Comparison of ENCODE assay signal across 25 cellular contexts in the genomic region with DNA sequence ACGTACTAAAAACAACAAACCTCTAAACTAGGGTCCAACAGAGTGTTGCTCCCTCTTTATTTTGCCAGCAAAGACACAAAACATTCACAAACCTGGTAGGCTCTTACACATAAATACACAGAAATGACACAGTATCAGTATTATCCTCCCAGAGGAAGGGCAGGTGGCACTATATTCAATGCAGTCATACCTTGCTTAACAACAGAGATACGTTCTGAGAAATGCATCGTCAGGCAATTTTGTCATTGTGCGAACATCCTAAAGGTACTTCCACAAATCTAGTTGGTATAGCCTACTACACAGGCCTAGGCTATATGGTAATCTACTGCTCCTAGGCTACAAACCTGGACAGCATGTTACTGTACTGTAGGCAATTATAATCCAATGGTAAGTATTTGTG. TPM values are rescaled to one million over a fixed set of nuclear protein-coding genes. Genes with fewer than 3 reads are reported as not detected.
DNase-seq lines count a peak whose midpoint lies in the region; ATAC-seq, FAIRE-seq and TF ChIP-seq lines count a peak whose summit lies in the region.
"Had no signal": no experiment of that assay in that cellular context is flagged by ENCODE, and none has a peak within 500 bp of the region (broad histone marks: within the 10 kb centered on the region; RNA-seq: fewer than 3 reads in every experiment).

No MANE protein-coding gene starts in this region.

- no peaks in the 10 kb centered on the region for H3K9me2 ChIP-seq in Karpas-422 (replicated peaks; ENCODE audit: insufficient read depth, low read length)
- H3K9me2 ChIP-seq: SK-N-SH had no signal

- no peak overlapping the region for H3K9ac ChIP-seq in Karpas-422 (ENCODE audit: low read length)
- H3K9ac ChIP-seq: SK-N-SH had no signal

- no peaks in the 10 kb centered on the region for H3K9me3 Mint-ChIP-seq in activated CD4-positive, alpha-beta T cell treated with anti-CD3 and anti-CD28 coated beads for 36 hours (ENCODE audit: low read depth)
- H3K9me3 Mint-ChIP-seq in CD4-positive, alpha-beta T cell: no peaks in the 10 kb centered on the region
- H3K9me3 Mint-ChIP-seq in activated CD4-positive, alpha-beta memory T cell treated with anti-CD3 and anti-CD28 coated beads, Interleukin-2, amount 10 ng/mL, durations not matched to agents 7 days and 5 days: no peaks in the 10 kb centered on the region
- no peaks in the 10 kb centered on the region for H3K9me3 Mint-ChIP-seq in effector memory CD8-positive, alpha-beta T cell

- H3K9me3 ChIP-seq in CD4-positive, alpha-beta T cell (ENCODE audit: control insufficient read depth, low read length): no peaks in the 10 kb centered on the region
- no peaks in the 10 kb centered on the region for H3K9me3 ChIP-seq in pancreas
- no peaks in the 10 kb centered on the region for H3K9me3 ChIP-seq in Karpas-422 (ENCODE audit: low read length)
- H3K9me3 ChIP-seq: lower lobe of right lung, right atrium auricular region, SK-N-SH had no signal

- no peaks in the 10 kb centered on the region for H3K27me3 Mint-ChIP-seq in activated CD4-positive, alpha-beta T cell treated with anti-CD3 and anti-CD28 coated beads for 36 hours
- H3K27me3 Mint-ChIP-seq in CD4-positive, alpha-beta T cell: no peaks in the 10 kb centered on the region
- H3K27me3 Mint-ChIP-seq in activated CD4-positive, alpha-beta memory T cell treated with anti-CD3 and anti-CD28 coated beads, Interleukin-2, amount 10 ng/mL, durations not matched to agents 7 days and 5 days: no peaks in the 10 kb centered on the region
- H3K27me3 Mint-ChIP-seq in effector memory CD8-positive, alpha-beta T cell: no peaks in the 10 kb centered on the region
- H3K27me3 Mint-ChIP-seq: B cell had no signal

- H3K4me3 ChIP-seq in pancreas: no peak overlapping the region
- no peak overlapping the region for H3K4me3 ChIP-seq in Karpas-422 (ENCODE audit: low read length)
- H3K4me3 ChIP-seq: dorsolateral prefrontal cortex, lower lobe of right lung, right atrium auricular region had no signal

- no peak overlapping the region for H3K27ac ChIP-seq in CD4-positive, alpha-beta T cell (ENCODE audit: low read depth, low read length)
- H3K27ac ChIP-seq in pancreas: no peak overlapping the region
- H3K27ac ChIP-seq in Karpas-422 (ENCODE audit: low read length): no peak overlapping the region
- H3K27ac ChIP-seq: lower lobe of right lung, right atrium auricular region had no signal

- peak overlapping the region; percentile 29 for H3K4me3 Mint-ChIP-seq in activated CD4-positive, alpha-beta T cell treated with anti-CD3 and anti-CD28 coated beads for 36 hours
- peak overlapping the region; percentile 68 for H3K4me3 Mint-ChIP-seq in CD4-positive, alpha-beta T cell
- peak overlapping the region; percentile 40 for H3K4me3 Mint-ChIP-seq in activated CD4-positive, alpha-beta memory T cell treated with anti-CD3 and anti-CD28 coated beads, Interleukin-2, amount 10 ng/mL, durations not matched to agents 7 days and 5 days
- H3K4me3 Mint-ChIP-seq in effector memory CD8-positive, alpha-beta T cell: peak overlapping the region; percentile 83 to 84

- 81 to 85% methylated on average over 4 of the region's 4 CpGs for WGBS in pancreas, 2 donors

- POLR2A ChIA-PET in activated CD4-positive, alpha-beta T cell treated with anti-CD3 and anti-CD28 coated beads for 36 hours (lab: Charles Lee): no interaction called here
- POLR2A ChIA-PET in CD4-positive, alpha-beta T cell (lab: Charles Lee): interaction anchor here (5.1 kb wide), 1 partner anchor 9 kb away, joined by 45 read pairs; the partner anchor contains the start of gene ZBTB2
- POLR2A ChIA-PET in activated CD4-positive, alpha-beta memory T cell treated with anti-CD3 and anti-CD28 coated beads, Interleukin-2, amount 10 ng/mL, durations not matched to agents 7 days and 5 days (lab: Charles Lee): interaction anchor here (1.0 to 12.5 kb wide), 2 partner anchors 11 to 25 kb away, joined by 3 to 247 read pairs; partner anchors contain the start of gene ZBTB2

- no peak for FAIRE-seq in pancreas (lab: Jason Lieb, UNC)
- FAIRE-seq: frontal cortex, keratinocyte, urothelium cell line had no signal

- DNase-seq in activated CD4-positive, alpha-beta T cell treated with anti-CD3 and anti-CD28 coated beads for 36 hours: peak; percentile 30
- no peak for DNase-seq in activated CD4-positive, alpha-beta T cell treated with anti-CD3 and anti-CD28 coated beads for 48 hours
- no peak for DNase-seq in CD4-positive, alpha-beta T cell
- no peak for DNase-seq in activated CD4-positive, alpha-beta memory T cell treated with anti-CD3 and anti-CD28 coated beads, Interleukin-2, amount 10 ng/mL, durations not matched to agents 7 days and 5 days
- DNase-seq in effector memory CD8-positive, alpha-beta T cell: no peak
- DNase-seq in pancreas (no peak), Karpas-422 (no peak)
- DNase-seq in effector CD4-positive, alpha-beta T cell: no peak
- DNase-seq: 8988T; amygdala; caudate nucleus; dorsolateral prefrontal cortex; lower lobe of right lung; NCI-H2081 treated with DMSO at 0.1 percent for 48 hours; NCI-H510A; SK-N-SH; stimulated activated CD8-positive, alpha-beta memory T cell treated with anti-CD3 and anti-CD28 coated beads, Interleukin-4, amount 100 ng/mL, for 48 hours; substantia nigra; T1000 had no signal

- H3K4me1 ChIP-seq in pancreas (peaks cover 0 to 6% (median 0%) of the 10 kb centered on the region in 3 donors), Karpas-422 (ENCODE audit: low read length) (peaks cover 48% of the 10 kb centered on the region)

- peak; percentile 65 for ATAC-seq in activated CD4-positive, alpha-beta T cell treated with anti-CD3 and anti-CD28 coated beads for 36 hours
- no peak for ATAC-seq in CD4-positive, alpha-beta T cell (ENCODE audit: poor library complexity)
- ATAC-seq in effector memory CD8-positive, alpha-beta T cell (replicated peaks): no peak
- ATAC-seq in pancreas: no peak
- ATAC-seq: HCT116, lower lobe of right lung had no signal

- intact Hi-C loops in activated CD4-positive, alpha-beta T cell treated with anti-CD3 and anti-CD28 coated beads for 36 hours (cut with DNase I, micrococcal nuclease): no loop called here
- intact Hi-C loops in CD4-positive, alpha-beta T cell (cut with DNase I, micrococcal nuclease): loop anchor here in 1 of 2 experiments (10.0 kb wide), 3 partner anchors 793 to 1837 kb away; partner anchors contain the start of genes FBXO5 and PPIL4
- intact Hi-C loops in pancreas (cut with DNase I): no loop called here

- peaks cover 49% of the 10 kb centered on the region for H4K20me1 ChIP-seq in Karpas-422 (ENCODE audit: insufficient read depth, low read depth, low read length)

- peaks cover 21% of the 10 kb centered on the region for H3K36me3 Mint-ChIP-seq in activated CD4-positive, alpha-beta T cell treated with anti-CD3 and anti-CD28 coated beads for 36 hours (ENCODE audit: low read depth)
- H3K36me3 Mint-ChIP-seq in CD4-positive, alpha-beta T cell (ENCODE audit: low read depth): peaks cover 9% of the 10 kb centered on the region
- H3K36me3 Mint-ChIP-seq in activated CD4-positive, alpha-beta memory T cell treated with anti-CD3 and anti-CD28 coated beads, Interleukin-2, amount 10 ng/mL, durations not matched to agents 7 days and 5 days (ENCODE audit: low read depth): peaks cover 28% of the 10 kb centered on the region
- peaks cover 23% of the 10 kb centered on the region for H3K36me3 Mint-ChIP-seq in effector memory CD8-positive, alpha-beta T cell (ENCODE audit: insufficient read depth)

- no peak overlapping the region for H2AFZ ChIP-seq in Karpas-422 (ENCODE audit: low read length)

- H3K4me1 Mint-ChIP-seq in activated CD4-positive, alpha-beta T cell treated with anti-CD3 and anti-CD28 coated beads for 36 hours: peaks cover 63% of the 10 kb centered on the region
- H3K4me1 Mint-ChIP-seq in CD4-positive, alpha-beta T cell (ENCODE audit: low read depth): peaks cover 70% of the 10 kb centered on the region
- peaks cover 72% of the 10 kb centered on the region for H3K4me1 Mint-ChIP-seq in activated CD4-positive, alpha-beta memory T cell treated with anti-CD3 and anti-CD28 coated beads, Interleukin-2, amount 10 ng/mL, durations not matched to agents 7 days and 5 days
- H3K4me1 Mint-ChIP-seq in effector memory CD8-positive, alpha-beta T cell (ENCODE audit: low read depth in 2 of 2): peaks cover 47 to 54% of the 10 kb centered on the region in 2 donors

- H3K79me2 ChIP-seq in Karpas-422 (ENCODE audit: low read length): peaks cover 78% of the 10 kb centered on the region

- H3K36me3 ChIP-seq in pancreas (no peaks in the 10 kb centered on the region), Karpas-422 (ENCODE audit: insufficient read depth, low read length) (peaks cover 11% of the 10 kb centered on the region; the same call in 1 of the 2 replicates)
- H3K36me3 ChIP-seq: lower lobe of right lung, right atrium auricular region had no signal

- H3K27ac Mint-ChIP-seq in activated CD4-positive, alpha-beta T cell treated with anti-CD3 and anti-CD28 coated beads for 36 hours: peak overlapping the region; percentile 99
- H3K27ac Mint-ChIP-seq in CD4-positive, alpha-beta T cell: peak overlapping the region; percentile 93
- peak overlapping the region; percentile 96 for H3K27ac Mint-ChIP-seq in activated CD4-positive, alpha-beta memory T cell treated with anti-CD3 and anti-CD28 coated beads, Interleukin-2, amount 10 ng/mL, durations not matched to agents 7 days and 5 days
- peak overlapping the region; percentile 92 to 97 for H3K27ac Mint-ChIP-seq in effector memory CD8-positive, alpha-beta T cell

- H3K4me2 ChIP-seq in Karpas-422 (ENCODE audit: low read depth, low read length, poor library complexity, severe bottlenecking): no peak overlapping the region
- H3K4me2 ChIP-seq: SK-N-SH had no signal

- no peak for TF ChIP-seq CTCF in CD4-positive, alpha-beta T cell (IDR thresholded peaks at IDR 0.05)
- no peak for TF ChIP-seq CTCF in pancreas (IDR thresholded peaks at IDR 0.05)

- CTCF ChIA-PET in activated CD4-positive, alpha-beta T cell treated with anti-CD3 and anti-CD28 coated beads for 36 hours (lab: Charles Lee): no interaction called here
- CTCF ChIA-PET in CD4-positive, alpha-beta T cell (lab: Charles Lee): interaction anchor here (0.6 kb wide), 1 partner anchor 94 kb away, joined by 3 read pairs; no protein-coding TSS in a partner anchor
- CTCF ChIA-PET in activated CD4-positive, alpha-beta memory T cell treated with anti-CD3 and anti-CD28 coated beads, Interleukin-2, amount 10 ng/mL, durations not matched to agents 7 days and 5 days (lab: Charles Lee): no interaction called here

- no peaks in the 10 kb centered on the region for H3K27me3 ChIP-seq in CD4-positive, alpha-beta T cell (ENCODE audit: control insufficient read depth, insufficient read depth, low read length)
- H3K27me3 ChIP-seq in pancreas (no peaks in the 10 kb centered on the region), Karpas-422 (ENCODE audit: low read length) (no peaks in the 10 kb centered on the region)
- H3K27me3 ChIP-seq: dorsolateral prefrontal cortex, right atrium auricular region had no signal

RNA-seq across cellular contexts. Expression of gene ZBTB2, which starts 9.6 kb away (rescaled TPM):
- total RNA-seq in activated CD4-positive, alpha-beta T cell treated with anti-CD3 and anti-CD28 coated beads for 36 hours: 10 to 100 TPM; 17.1 to 19.3 TPM
- total RNA-seq in CD4-positive, alpha-beta T cell: 10 to 100 TPM; 18.6 to 19.1 TPM
- total RNA-seq in activated CD4-positive, alpha-beta memory T cell treated with anti-CD3 and anti-CD28 coated beads, Interleukin-2, amount 10 ng/mL, durations not matched to agents 7 days and 5 days: 10 to 100 TPM; 23.5 to 23.8 TPM
- 1 to 10 TPM; 3.2 to 6.6 (median 4.3) TPM for total RNA-seq in pancreas
- 1 to 10 TPM; 3.1 to 4.8 TPM for polyA plus RNA-seq in pancreas
- total RNA-seq in Karpas-422 (2014; rRNA removed; shearing (Covaris generic); ENCODE audit: low replicate concordance): 22.1 and 27.4 TPM in 2 replicates

Comparison
In these comparisons a context has a peak if more than half of its experiments do, and no peak if none do; other contexts are left out.
1. H3K4me3 Mint-ChIP-seq: peak in every context shown above with its lines; median percentile 84 in effector memory CD8-positive, alpha-beta T cell; 68 in CD4-positive, alpha-beta T cell; 40 in activated CD4-positive, alpha-beta memory T cell treated with anti-CD3 and anti-CD28 coated beads, Interleukin-2, amount 10 ng/mL, durations not matched to agents 7 days and 5 days; 29 in activated CD4-positive, alpha-beta T cell treated with anti-CD3 and anti-CD28 coated beads for 36 hours.